ENCODE assay signal across 8 cellular contexts in the genomic region with DNA sequence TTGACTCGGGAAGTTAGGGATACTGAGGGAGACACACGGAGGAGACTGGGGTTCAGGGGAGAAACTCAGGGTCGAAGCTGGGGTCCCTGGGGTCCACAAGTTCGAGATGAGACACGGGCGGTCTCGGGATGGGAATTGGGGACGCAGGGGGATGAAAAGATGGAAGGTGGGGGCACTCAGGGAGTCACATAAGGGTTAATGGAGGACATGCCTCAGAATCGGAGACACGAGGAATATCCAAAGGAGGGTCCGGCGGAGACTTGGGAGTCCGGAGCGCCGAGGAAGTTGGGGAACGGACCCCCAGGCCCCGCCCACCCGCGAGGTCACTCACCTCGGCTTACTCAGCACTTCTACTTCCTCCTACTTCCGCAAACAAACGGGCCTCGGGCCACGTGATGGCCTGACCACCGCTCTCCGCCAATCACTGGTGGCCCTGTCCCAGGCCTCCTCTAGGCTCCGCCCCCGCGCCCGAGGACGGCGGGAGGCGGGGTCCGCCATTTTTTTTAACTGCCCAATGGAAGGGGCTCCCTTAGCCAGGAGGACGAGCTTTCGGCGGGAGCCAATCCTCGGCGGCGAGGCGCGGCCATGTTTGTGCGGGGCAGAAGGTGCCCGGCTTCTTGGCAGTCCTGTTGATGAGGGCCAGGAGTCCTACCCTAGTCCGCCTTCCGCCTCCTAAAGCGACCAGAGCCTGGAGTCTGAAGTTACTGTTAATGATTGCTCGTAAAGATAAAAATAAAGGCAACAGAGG. TPM values are rescaled to one million over a fixed set of nuclear protein-coding genes. Genes with fewer than 3 reads are reported as not detected.
DNase-seq lines count a peak whose midpoint lies in the region; ATAC-seq and TF ChIP-seq lines count a peak whose summit lies in the region.

A gene with protein sequence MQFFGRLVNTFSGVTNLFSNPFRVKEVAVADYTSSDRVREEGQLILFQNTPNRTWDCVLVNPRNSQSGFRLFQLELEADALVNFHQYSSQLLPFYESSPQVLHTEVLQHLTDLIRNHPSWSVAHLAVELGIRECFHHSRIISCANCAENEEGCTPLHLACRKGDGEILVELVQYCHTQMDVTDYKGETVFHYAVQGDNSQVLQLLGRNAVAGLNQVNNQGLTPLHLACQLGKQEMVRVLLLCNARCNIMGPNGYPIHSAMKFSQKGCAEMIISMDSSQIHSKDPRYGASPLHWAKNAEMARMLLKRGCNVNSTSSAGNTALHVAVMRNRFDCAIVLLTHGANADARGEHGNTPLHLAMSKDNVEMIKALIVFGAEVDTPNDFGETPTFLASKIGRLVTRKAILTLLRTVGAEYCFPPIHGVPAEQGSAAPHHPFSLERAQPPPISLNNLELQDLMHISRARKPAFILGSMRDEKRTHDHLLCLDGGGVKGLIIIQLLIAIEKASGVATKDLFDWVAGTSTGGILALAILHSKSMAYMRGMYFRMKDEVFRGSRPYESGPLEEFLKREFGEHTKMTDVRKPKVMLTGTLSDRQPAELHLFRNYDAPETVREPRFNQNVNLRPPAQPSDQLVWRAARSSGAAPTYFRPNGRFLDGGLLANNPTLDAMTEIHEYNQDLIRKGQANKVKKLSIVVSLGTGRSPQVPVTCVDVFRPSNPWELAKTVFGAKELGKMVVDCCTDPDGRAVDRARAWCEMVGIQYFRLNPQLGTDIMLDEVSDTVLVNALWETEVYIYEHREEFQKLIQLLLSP (minus strand): TSS at position 378 of the 748 bp plus-strand sequence. CDS start 12,404 bp downstream, outside the sequence.

- CTCF ChIA-PET in SK-N-SH (lab: Yijun Ruan, JAX), result interaction anchor here (0.7 to 1.3 kb wide), 2 partner anchors 10 to 130 kb away, joined by 3 read pairs; no protein-coding TSS in a partner anchor

- no peak for TF ChIP-seq CTCF in SK-N-SH (IDR thresholded peaks at IDR 0.05)
- no peak for TF ChIP-seq CTCF in suprapubic skin (IDR thresholded peaks at IDR 0.05)

- H3K27ac ChIP-seq in SK-N-SH (ENCODE audit: low read depth in 2 of 2, low read length in 1 of 2) (peak within 1 kb of the TSS; percentile 57 to 81), suprapubic skin (peak within 1 kb of the TSS; percentile 90)

- POLR2A ChIA-PET in SK-N-SH (lab: Yijun Ruan, JAX), result interaction anchor here (1.0 kb wide), 1 partner anchor 18 kb away, joined by 5 read pairs; no protein-coding TSS in a partner anchor

- H3K4me1 ChIP-seq in SK-N-SH (ENCODE audit: control insufficient read depth in 1 of 2, insufficient read depth in 2 of 2, low read depth in 1 of 2, low read length in 1 of 2) (peaks cover 0 to 5% of the 10 kb centered on the region in 2 experiments; a peak in 2 of 4 replicates), suprapubic skin (peaks cover 58% of the 10 kb centered on the region)

- H3K36me3 ChIP-seq in SK-N-SH (replicated peaks in 1 of 2; ENCODE audit: control insufficient read depth in 1 of 2, insufficient read depth in 2 of 2, low read length in 1 of 2), result no peaks in the 10 kb centered on the region
- H3K36me3 ChIP-seq in suprapubic skin, result no peaks in the 10 kb centered on the region

- H3K4me3 ChIP-seq in SK-N-SH (ENCODE audit: low read depth in 2 of 2, low read length in 1 of 2) (peak within 1 kb of the TSS; percentile 63 to 64), suprapubic skin (peak within 1 kb of the TSS; percentile 59)

- no peak for TF ChIP-seq EP300 in SK-N-SH (IDR thresholded peaks at IDR 0.05; ENCODE audit: borderline replicate concordance in 1 of 2, low read depth in 1 of 2, low read length in 1 of 2)
- no peak for TF ChIP-seq EP300 in suprapubic skin (IDR thresholded peaks at IDR 0.05)

- peak in 1 of 2 donors; percentile 37 for TF ChIP-seq POLR2A in suprapubic skin (IDR thresholded peaks at IDR 0.05)

- no peaks in the 10 kb centered on the region for H3K9me3 ChIP-seq in SK-N-SH
- H3K9me3 ChIP-seq in suprapubic skin, result no peaks in the 10 kb centered on the region

- DNase-seq in GM04503 (ENCODE audit: low read depth) (peak; percentile 91), NCI-H1048 (lab: John Stamatoyannopoulos, UW) (peak; percentile 96), SK-N-SH (peak; percentile 91), germinal center (ENCODE audit: low spot score) (peak; percentile 99), nucleus accumbens (lab: John Stamatoyannopoulos, UW) (peak; percentile 84 to 99 (median 97)), suprapubic skin (ENCODE audit: low spot score in 2 of 2) (peak; percentile 99)
- DNase-seq in activated naive CD4-positive, alpha-beta T cell treated with anti-CD3 and anti-CD28 coated beads, Interleukin-2, amount 50 U/mL, for 16 hours, result peak; percentile 97

- peak within 1 kb of the TSS; percentile 77 for H3K9ac ChIP-seq in SK-N-SH

- H3K27me3 ChIP-seq in SK-N-SH (ENCODE audit: insufficient read depth) (no peaks in the 10 kb centered on the region), suprapubic skin (no peaks in the 10 kb centered on the region)

- no peaks in the 10 kb centered on the region for H4K20me1 ChIP-seq in SK-N-SH (ENCODE audit: insufficient read depth)

- no peaks in the 10 kb centered on the region for H3F3A ChIP-seq in SK-N-SH (replicated peaks; ENCODE audit: insufficient read depth)

- H3K9me2 ChIP-seq in SK-N-SH, result no peaks in the 10 kb centered on the region

- TF ChIP-seq RAD21 in SK-N-SH (IDR thresholded peaks at IDR 0.05; ENCODE audit: low read length), result no peak

- no peaks in the 10 kb centered on the region for H3K79me2 ChIP-seq in SK-N-SH (ENCODE audit: insufficient read depth)

- H2AFZ ChIP-seq in SK-N-SH (ENCODE audit: low read depth), result peak within 1 kb of the TSS; percentile 68

- 1% methylated on average over 23 of the region's 48 CpGs for WGBS in SK-N-SH (ENCODE audit: low lambda C conversion rate)
- under 1% methylated on average over 37 of the region's 48 CpGs for WGBS in suprapubic skin

- ATAC-seq in HG02571 (IDR thresholded peaks at IDR 0.05; ENCODE audit: unreplicated experiment), result peak; percentile 78

- peak within 1 kb of the TSS; percentile 83 for H3K4me2 ChIP-seq in SK-N-SH

TF ChIP-seq in SK-N-SH, 30 proteins besides CTCF, POLR2A, EP300 and RAD21:
- TF ChIP-seq, protein P1, sequence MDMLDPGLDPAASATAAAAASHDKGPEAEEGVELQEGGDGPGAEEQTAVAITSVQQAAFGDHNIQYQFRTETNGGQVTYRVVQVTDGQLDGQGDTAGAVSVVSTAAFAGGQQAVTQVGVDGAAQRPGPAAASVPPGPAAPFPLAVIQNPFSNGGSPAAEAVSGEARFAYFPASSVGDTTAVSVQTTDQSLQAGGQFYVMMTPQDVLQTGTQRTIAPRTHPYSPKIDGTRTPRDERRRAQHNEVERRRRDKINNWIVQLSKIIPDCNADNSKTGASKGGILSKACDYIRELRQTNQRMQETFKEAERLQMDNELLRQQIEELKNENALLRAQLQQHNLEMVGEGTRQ (IDR thresholded peaks at IDR 0.05; ENCODE audit: borderline replicate concordance, low read depth, low read length), result peak; percentile 79
- TF ChIP-seq RXRA (IDR thresholded peaks at IDR 0.05; ENCODE audit: borderline replicate concordance, low read depth) (no peak), ELF1 (IDR thresholded peaks at IDR 0.05) (peak; percentile 95), MEF2A (IDR thresholded peaks at IDR 0.05; ENCODE audit: borderline replicate concordance, low read depth) (no peak), JUND (IDR thresholded peaks at IDR 0.05) (no peak), YY1 (IDR thresholded peaks at IDR 0.05; ENCODE audit: low read depth) (peak; percentile 97)
- TF ChIP-seq, protein P2, sequence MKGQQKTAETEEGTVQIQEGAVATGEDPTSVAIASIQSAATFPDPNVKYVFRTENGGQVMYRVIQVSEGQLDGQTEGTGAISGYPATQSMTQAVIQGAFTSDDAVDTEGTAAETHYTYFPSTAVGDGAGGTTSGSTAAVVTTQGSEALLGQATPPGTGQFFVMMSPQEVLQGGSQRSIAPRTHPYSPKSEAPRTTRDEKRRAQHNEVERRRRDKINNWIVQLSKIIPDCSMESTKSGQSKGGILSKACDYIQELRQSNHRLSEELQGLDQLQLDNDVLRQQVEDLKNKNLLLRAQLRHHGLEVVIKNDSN (IDR thresholded peaks at IDR 0.05; ENCODE audit: borderline replicate concordance, low read depth), result peak; percentile 95

RNA-seq across cellular contexts. Expression of the gene that starts here (rescaled TPM):
- polyA plus RNA-seq in SK-N-SH (2012; rRNA removed), result 10.5 and 14.5 TPM in 2 replicates
- 1.7 and 2.8 TPM in 2 replicates for polyA plus RNA-seq in SK-N-SH (2012; cell fraction: cytosol; rRNA removed)
- 89.3 and 95.1 TPM in 2 replicates for polyA plus RNA-seq in SK-N-SH (2012; cell fraction: nucleus; rRNA removed)
- 100 to 1,000 TPM in 1 of 4 donors, 10 to 100 TPM in 3; 49.7 to 178 (median 92.9) TPM for total RNA-seq in suprapubic skin

Comparison
In these comparisons a context has a peak if more than half of its experiments do, and no peak if none do; other contexts are left out.
1. Peak in every context shown above with its lines: DNase-seq, ATAC-seq, H3K4me3 ChIP-seq and H3K27ac ChIP-seq.